Comparison of ENCODE assay signal across 15 cellular contexts in genomic region chr13:97448503-97449251, GRCh38.
DNase-seq lines count a peak whose midpoint lies in the region; ATAC-seq lines count a peak whose summit lies in the region.
"Had no signal": no experiment of that assay in that cellular context is flagged by ENCODE, and none has a peak within 500 bp of the region (broad histone marks: within the 10 kb centered on the region; RNA-seq: fewer than 3 reads in every experiment).

No MANE protein-coding gene starts in this region.

- peak; percentile 65 for ATAC-seq in GM18508 (IDR thresholded peaks at IDR 0.05; ENCODE audit: insufficient read depth, unreplicated experiment)
- peak; percentile 51 for ATAC-seq in GM21529 (IDR thresholded peaks at IDR 0.05; ENCODE audit: unreplicated experiment)
- peak; percentile 74 for ATAC-seq in HG03135 (IDR thresholded peaks at IDR 0.05; ENCODE audit: unreplicated experiment)
- ATAC-seq in GM19035 (IDR thresholded peaks at IDR 0.05; ENCODE audit: unreplicated experiment) = no peak
- ATAC-seq: activated T-cell treated with anti-CD3 and anti-CD28 coated beads, Interleukin-2, amount 50 U/mL, for 4 hours; HepG2 had no signal

- DNase-seq in glomerular visceral epithelial cell (ENCODE audit: extremely low spot score) (peak; percentile 62), SW 1271 (lab: John Stamatoyannopoulos, UW) (no peak), HuH-7 (ENCODE audit: low spot score) (no peak), dedifferentiated amniotic fluid mesenchymal stem cell (ENCODE audit: extremely low spot score) (no peak)
- DNase-seq: activated B cell treated with CpG ODN at 0.5 μM for 24 hours; activated T-cell treated with anti-CD3 and anti-CD28 coated beads, Interleukin-2, amount 50 U/mL, for 4 hours; DMS 273 treated with DMSO at 0.1 percent for 48 hours; NCI-H1436; NCI-H774; nucleus accumbens had no signal
